In genomic region chr1:224851850-224852261, GRCh38 we compare ENCODE assay signal across 12 cellular contexts.
DNase-seq lines count a peak whose midpoint lies in the region; ATAC-seq, FAIRE-seq and TF ChIP-seq lines count a peak whose summit lies in the region.
"Had no signal": no experiment of that assay in that cellular context is flagged by ENCODE, and none has a peak within 500 bp of the region (broad histone marks: within the 10 kb centered on the region; RNA-seq: fewer than 3 reads in every experiment).

No MANE protein-coding gene starts in this region.

- no peak overlapping the region for H3K4me3 Mint-ChIP-seq in stimulated activated naive CD8-positive, alpha-beta T cell treated with anti-CD3 and anti-CD28 coated beads, Interleukin-15, amount 100 ng/mL, for 72 hours
- H3K4me3 Mint-ChIP-seq: activated naive CD4-positive, alpha-beta T cell treated with anti-CD3 and anti-CD28 coated beads, Interleukin-2, amount 10 ng/mL, durations not matched to agents 7 days and 5 days; CD4-positive, alpha-beta memory T cell; natural killer cell treated with Interleukin-12 subunit alpha and Interleukin-12 subunit beta and Interleukin-15 and Interleukin-18, amount 100 ng/mL, for 72 hours had no signal

- TF ChIP-seq CTCF in GM12878 (IDR thresholded peaks at IDR 0.05 in 2 of 3, conservative IDR thresholded peaks at IDR 0.05 in 1 of 3; ENCODE audit: control insufficient read depth in 2 of 3, extremely low read depth in 1 of 3, insufficient read depth in 1 of 3, low read depth in 3 of 3, low read length in 3 of 3): no peak
- no peak for TF ChIP-seq CTCF in D721Med (IDR thresholded peaks at IDR 0.05; ENCODE audit: insufficient read depth, missing control alignments)

- peaks cover 8% of the 10 kb centered on the region for H3K27me3 Mint-ChIP-seq in stimulated activated naive CD8-positive, alpha-beta T cell treated with anti-CD3 and anti-CD28 coated beads, Interleukin-15, amount 100 ng/mL, for 72 hours

- no peaks in the 10 kb centered on the region for H3K36me3 ChIP-seq in GM12878 (ENCODE audit: control insufficient read depth in 2 of 2, insufficient read depth in 2 of 2, low read length in 1 of 2)
- H3K36me3 ChIP-seq: MG63 had no signal

- peaks cover 5% of the 10 kb centered on the region for H3K4me1 Mint-ChIP-seq in stimulated activated naive CD8-positive, alpha-beta T cell treated with anti-CD3 and anti-CD28 coated beads, Interleukin-15, amount 100 ng/mL, for 72 hours
- H3K4me1 Mint-ChIP-seq: activated naive CD4-positive, alpha-beta T cell treated with anti-CD3 and anti-CD28 coated beads, Interleukin-2, amount 10 ng/mL, durations not matched to agents 7 days and 5 days had no signal

- no peak overlapping the region for H2AFZ ChIP-seq in GM12878 (ENCODE audit: control insufficient read depth, low read depth, low read length)

- H3K4me3 ChIP-seq in GM12878: no peak overlapping the region
- H3K4me3 ChIP-seq: MG63 had no signal

- no peaks in the 10 kb centered on the region; a peak in 1 of 4 replicates for H3K27me3 ChIP-seq in GM12878 (replicated peaks in 1 of 2; ENCODE audit: control insufficient read depth in 2 of 2, insufficient read depth in 2 of 2, low read length in 1 of 2)
- H3K27me3 ChIP-seq: MG63 had no signal

- SMC1A ChIA-PET in GM12878 (lab: Charles Lee; ENCODE audit: uncharacterized antibody, unreplicated experiment): interaction anchor here (0.6 to 10.1 kb wide), 41 partner anchors 12 to 353 kb away, joined by 3 to 202 read pairs (median 7); no protein-coding TSS in a partner anchor

- H4K20me1 ChIP-seq in GM12878 (ENCODE audit: control insufficient read depth, insufficient read depth): no peaks in the 10 kb centered on the region

- POLR2A ChIA-PET in GM12878 (lab: Charles Lee): interaction anchor here (0.6 to 3.3 kb wide), 6 partner anchors 60 to 339 kb away, joined by 3 to 19 read pairs (median 5); no protein-coding TSS in a partner anchor

- H3K9ac ChIP-seq in GM12878 (ENCODE audit: control insufficient read depth, insufficient read depth, low read length): no peak overlapping the region

- ATAC-seq in stimulated activated naive CD8-positive, alpha-beta T cell treated with anti-CD3 and anti-CD28 coated beads, Interleukin-15, amount 100 ng/mL, for 72 hours: peak; percentile 60
- ATAC-seq in stimulated activated naive CD8-positive, alpha-beta T cell treated with anti-CD3 and anti-CD28 coated beads, Interleukin-15, Interleukin-2, amounts not matched to agents 100 U/mL and 50 U/mL, for 24 hours: no peak
- peak; percentile 21 for ATAC-seq in HG02870 (IDR thresholded peaks at IDR 0.05; ENCODE audit: unreplicated experiment)
- peak; percentile 77 for ATAC-seq in GM12878

- FAIRE-seq in GM12878 (lab: Jason Lieb, UNC) (no peak), D721Med (lab: Jason Lieb, UNC) (no peak)

- H3K27ac Mint-ChIP-seq in stimulated activated naive CD8-positive, alpha-beta T cell treated with anti-CD3 and anti-CD28 coated beads, Interleukin-15, amount 100 ng/mL, for 72 hours: peak overlapping the region in 1 of 2 donors; percentile 40
- H3K27ac Mint-ChIP-seq: CD4-positive, alpha-beta memory T cell; natural killer cell treated with Interleukin-12 subunit alpha and Interleukin-12 subunit beta and Interleukin-15 and Interleukin-18, amount 100 ng/mL, for 72 hours had no signal

- no peak for TF ChIP-seq POLR2A in GM12878 (IDR thresholded peaks at IDR 0.05; ENCODE audit: low read depth, low read length)

- H3K4me1 ChIP-seq in GM12878 (ENCODE audit: control insufficient read depth, insufficient read depth, low read length): no peaks in the 10 kb centered on the region

- H3K9me3 ChIP-seq in GM12878 (replicated peaks; ENCODE audit: control insufficient read depth, insufficient read depth, low read length): no peaks in the 10 kb centered on the region; the same call in 2 of the 3 replicates
- H3K9me3 ChIP-seq: MG63 had no signal

- in situ Hi-C loops in GM12878 (cut with MboI): loop anchor here (5.0 kb wide), 3 partner anchors 145 to 340 kb away; no protein-coding TSS in a partner anchor

- no peak for TF ChIP-seq RAD21 in GM12878 (IDR thresholded peaks at IDR 0.05; ENCODE audit: insufficient read depth, low read depth, low read length)

- DNase-seq in stimulated activated naive CD8-positive, alpha-beta T cell treated with anti-CD3 and anti-CD28 coated beads, Interleukin-15, amount 100 ng/mL, for 72 hours: no peak
- DNase-seq in stimulated activated naive CD8-positive, alpha-beta T cell treated with anti-CD3 and anti-CD28 coated beads, Interleukin-15, Interleukin-2, amounts not matched to agents 100 U/mL and 50 U/mL, for 24 hours: no peak
- DNase-seq in GM12878 (ENCODE audit: low read depth, low spot score) (no peak), D721Med (ENCODE audit: insufficient read length, low spot score) (no peak), NCI-H1105 treated with DMSO at 0.1 percent for 48 hours (lab: John Stamatoyannopoulos, UW) (no peak), HuH-7.5 (ENCODE audit: low spot score) (no peak), A172 (ENCODE audit: low spot score) (no peak)

- TF ChIP-seq EP300 in GM12878 (IDR thresholded peaks at IDR 0.05; ENCODE audit: borderline replicate concordance in 1 of 2, control insufficient read depth in 1 of 2, low read depth in 2 of 2, low read length in 2 of 2): no peak

- BruUV-seq in GM12878 (replicated peaks; lab: Mats Ljungman, UMichigan): no TSS peak

- peaks cover 0 to 8% of the 10 kb centered on the region in 2 donors for H3K9me3 Mint-ChIP-seq in stimulated activated naive CD8-positive, alpha-beta T cell treated with anti-CD3 and anti-CD28 coated beads, Interleukin-15, amount 100 ng/mL, for 72 hours
- H3K9me3 Mint-ChIP-seq: activated naive CD4-positive, alpha-beta T cell treated with anti-CD3 and anti-CD28 coated beads, Interleukin-2, amount 10 ng/mL, durations not matched to agents 7 days and 5 days; natural killer cell treated with Interleukin-12 subunit alpha and Interleukin-12 subunit beta and Interleukin-15 and Interleukin-18, amount 100 ng/mL, for 72 hours had no signal

- H3K79me2 ChIP-seq in GM12878 (ENCODE audit: control insufficient read depth, insufficient read depth, low read length): no peaks in the 10 kb centered on the region

- CTCF ChIA-PET in GM12878 (lab: Yijun Ruan, JAX): interaction anchor here (0.7 to 9.0 kb wide), 64 partner anchors 10 to 422 kb away, joined by 3 to 208 read pairs (median 6); no protein-coding TSS in a partner anchor

- intact Hi-C loops in GM12878 (cut with micrococcal nuclease; ENCODE audit: unreplicated experiment): loop anchor here (1.0 to 5.0 kb wide), 6 partner anchors 70 to 338 kb away; no protein-coding TSS in a partner anchor

- WGBS in GM12878 (ENCODE audit: insufficient coverage, insufficient replicate concordance, low lambda C conversion rate, missing lambda C conversion rate): 30% methylated on average over 8 of the region's 9 CpGs

- H3K27ac ChIP-seq in GM12878 (ENCODE audit: control insufficient read depth, insufficient read depth): no peak overlapping the region

- RAD21 ChIA-PET in GM12878 (lab: Charles Lee; ENCODE audit: unreplicated experiment): interaction anchor here (0.7 to 9.9 kb wide), 42 partner anchors 10 to 353 kb away, joined by 3 to 159 read pairs (median 6); no protein-coding TSS in a partner anchor

- H3K4me2 ChIP-seq in GM12878 (ENCODE audit: control insufficient read depth, insufficient read depth): no peak overlapping the region

TF ChIP-seq in GM12878, 131 proteins besides CTCF, POLR2A, EP300 and RAD21:
- no peak for TF ChIP-seq ZBED1 (IDR thresholded peaks at IDR 0.05; ENCODE audit: borderline replicate concordance)
- no peak for TF ChIP-seq SPI1 (IDR thresholded peaks at IDR 0.05; ENCODE audit: borderline replicate concordance, insufficient read depth, low read depth, low read length)
- TF ChIP-seq CHD1 (IDR thresholded peaks at IDR 0.05; ENCODE audit: low read depth, low read length): no peak
- no peak for TF ChIP-seq NFYA (IDR thresholded peaks at IDR 0.05; ENCODE audit: borderline replicate concordance, low read depth, low read length)
- TF ChIP-seq BMI1 (IDR thresholded peaks at IDR 0.05; ENCODE audit: borderline replicate concordance): no peak
